In the genomic region with DNA sequence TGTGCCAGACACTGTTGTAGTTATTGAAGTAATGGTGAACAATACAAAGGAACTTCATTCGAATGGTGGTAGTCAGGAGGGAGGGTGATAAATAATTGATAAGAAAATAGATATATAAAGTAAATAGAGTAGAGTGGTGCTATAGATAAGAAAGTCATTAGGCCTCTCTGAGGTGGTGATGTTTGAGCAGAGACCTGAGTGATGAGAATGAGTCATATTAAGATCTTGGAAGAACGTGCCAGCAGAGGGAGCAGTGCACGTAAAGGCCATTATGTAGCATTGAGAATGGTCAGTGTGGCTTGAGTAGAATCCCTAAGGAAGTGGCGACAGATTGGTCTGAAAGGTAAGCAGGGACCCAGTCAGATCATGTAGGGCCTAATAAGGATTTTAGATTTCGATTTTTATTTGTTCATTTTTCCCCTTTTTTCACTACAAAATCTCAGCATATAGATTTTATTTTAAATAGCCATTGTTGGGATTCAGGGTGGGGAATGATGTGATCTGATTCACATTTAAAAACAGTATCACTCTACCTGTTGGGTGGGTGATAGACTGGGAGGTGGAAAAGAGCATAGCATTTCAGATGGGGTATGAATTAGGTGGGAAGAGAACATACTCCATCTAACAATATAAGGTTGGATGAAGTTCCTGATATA, we compare ENCODE assay signal across 8 cellular contexts. TPM values are rescaled to one million over a fixed set of nuclear protein-coding genes. Genes with fewer than 3 reads are reported as not detected.
DNase-seq lines count a peak whose midpoint lies in the region; ATAC-seq and TF ChIP-seq lines count a peak whose summit lies in the region.

No MANE protein-coding gene starts in this region.

- TF ChIP-seq CTCF in AG09309 (IDR thresholded peaks at IDR 0.05; ENCODE audit: control insufficient read depth, insufficient read depth, low read depth, low read length, missing control alignments) (peak; percentile 73), GM12864 (IDR thresholded peaks at IDR 0.05; ENCODE audit: low read depth, low read length, missing control alignments) (peak; percentile 59), brain (conservative IDR thresholded peaks at IDR 0.05) (peak; percentile 54 to 65), upper lobe of left lung (IDR thresholded peaks at IDR 0.05) (peak; percentile 22 to 56 (median 38))

- DNase-seq in AG09309 (ENCODE audit: low read depth) = peak; percentile 28
- peak; percentile 21 for DNase-seq in GM12864 (ENCODE audit: low read depth)
- peak; percentile 89 for DNase-seq in NCI-H69 (lab: John Stamatoyannopoulos, UW)
- peak; percentile 77 for DNase-seq in kidney tubule cell (ENCODE audit: low spot score)
- peak in 1 of 2 donors; percentile 58 for DNase-seq in upper lobe of left lung
- DNase-seq in NCI-H2029 treated with DMSO at 0.1 percent for 48 hours (lab: John Stamatoyannopoulos, UW) = no peak

- no peaks in the 10 kb centered on the region for H3K9me3 ChIP-seq in upper lobe of left lung

- ATAC-seq in HG02973 (IDR thresholded peaks at IDR 0.05; ENCODE audit: unreplicated experiment) (peak; percentile 69), upper lobe of left lung (ENCODE audit: low FRiP score in 2 of 2) (peak; percentile 75)

- no peak overlapping the region for H3K27ac ChIP-seq in upper lobe of left lung

- H3K27me3 ChIP-seq in upper lobe of left lung = no peaks in the 10 kb centered on the region

- WGBS in upper lobe of left lung, 2 donors = 24 to 30% methylated on average over 5 of the region's 5 CpGs

- no peaks in the 10 kb centered on the region for H3K36me3 ChIP-seq in upper lobe of left lung

- H3K4me3 Mint-ChIP-seq in brain = no peak overlapping the region

- no peak for TF ChIP-seq EP300 in upper lobe of left lung (IDR thresholded peaks at IDR 0.05)

- H3K4me1 Mint-ChIP-seq in brain = no peaks in the 10 kb centered on the region

- no peak overlapping the region for H3K27ac Mint-ChIP-seq in brain

- H3K9me3 Mint-ChIP-seq in brain = no peaks in the 10 kb centered on the region

- H3K27me3 Mint-ChIP-seq in brain = no peaks in the 10 kb centered on the region

- H3K4me3 ChIP-seq in AG09309 (ENCODE audit: control insufficient read depth, low read depth, low read length) (no peak overlapping the region), GM12864 (ENCODE audit: low read depth, low read length) (no peak overlapping the region), upper lobe of left lung (no peak overlapping the region)

- TF ChIP-seq POLR2A in upper lobe of left lung (IDR thresholded peaks at IDR 0.05) = no peak

- H3K36me3 Mint-ChIP-seq in brain = peaks cover 4% of the 10 kb centered on the region

- no peaks in the 10 kb centered on the region for H3K4me1 ChIP-seq in upper lobe of left lung

RNA-seq across cellular contexts. Expression of a gene that starts 44.7 kb away (rescaled TPM):
- 35.8 TPM for polyA plus RNA-seq in brain (ENCODE audit: insufficient read depth, low read depth, low replicate concordance)
- total RNA-seq in upper lobe of left lung = 10 to 100 TPM in 5 of 6 donors, 1 to 10 TPM in 1; 8.9 to 40.7 (median 20.9) TPM

RNA-seq across cellular contexts. Expression of a gene that starts 47.9 kb away (rescaled TPM):
- polyA plus RNA-seq in brain (ENCODE audit: insufficient read depth, low read depth, low replicate concordance) = 2.8 TPM
- total RNA-seq in upper lobe of left lung = 10 to 100 TPM; 11.1 to 30.4 (median 15.4) TPM
